ENCODE assay signal across 30 cellular contexts in genomic region chr10:128971324-128971723, GRCh38.
"Had no signal": no experiment of that assay in that cellular context is flagged by ENCODE, and none has a peak within 500 bp of the region (broad histone marks: within the 10 kb centered on the region; RNA-seq: fewer than 3 reads in every experiment).

No MANE protein-coding gene starts in this region.

- DNase-seq: activated B cell treated with CpG ODN at 0.5 μM for 24 hours; activated CD4-positive, alpha-beta memory T cell treated with anti-CD3 and anti-CD28 coated beads for 36 hours; activated CD4-positive, alpha-beta T cell treated with anti-CD3 and anti-CD28 coated beads for 4 hours; activated CD4-positive, alpha-beta T cell treated with anti-CD3 and anti-CD28 coated beads, Interleukin-2, amount 10 ng/mL, durations not matched to agents 24 days and 14 days; activated CD4-positive, alpha-beta T cell treated with anti-CD3 and anti-CD28 coated beads, Interleukin-2, amount 50 U/mL, for 1 hour; activated CD4-positive, alpha-beta T cell treated with anti-CD3 and anti-CD28 coated beads, Interleukin-2, amount 50 U/mL, for 4 hours; activated CD4-positive, CD25-positive, alpha-beta regulatory T cell treated with anti-CD3 and anti-CD28 coated beads, Interleukin-2, amount 50 U/mL, for 72 hours; activated CD8-positive, alpha-beta memory T cell treated with anti-CD3 and anti-CD28 coated beads, Interleukin-2, amount 50 U/mL, for 4 hours; activated CD8-positive, alpha-beta T cell treated with anti-CD3 and anti-CD28 coated beads for 36 hours; activated effector memory CD4-positive, alpha-beta T cell treated with anti-CD3 and anti-CD28 coated beads, Interleukin-2, amount 50 U/mL, for 16 hours; activated gamma-delta T cell treated with Interleukin-2 at 50 U/mL for 16 hours; activated naive CD4-positive, alpha-beta T cell; activated naive CD4-positive, alpha-beta T cell treated with anti-CD3 and anti-CD28 coated beads for 36 hours; activated naive CD4-positive, alpha-beta T cell treated with anti-CD3 and anti-CD28 coated beads, Interleukin-2, amount 50 U/mL, for 16 hours; activated naive CD8-positive, alpha-beta T cell treated with anti-CD3 and anti-CD28 coated beads for 36 hours; activated T-cell treated with anti-CD3 and anti-CD28 coated beads for 4 hours; activated T-cell treated with anti-CD3 and anti-CD28 coated beads, Interleukin-2, amount 50 U/mL, for 1 hour; activated T-cell treated with anti-CD3 and anti-CD28 coated beads, Interleukin-2, amount 50 U/mL, for 4 hours; activated T-cell treated with anti-CD3 and anti-CD28 coated beads, Interleukin-2, amount 50 U/mL, for 72 hours; amniotic stem cell; cerebellar nuclear complex; SW 1271; T-helper 1 cell; T-helper 9 cell had no signal

- H3K4me1 ChIP-seq: adrenal gland, ascending aorta had no signal

- ATAC-seq: activated CD8-positive, alpha-beta T cell treated with anti-CD3 and anti-CD28 coated beads for 36 hours; activated naive CD4-positive, alpha-beta T cell treated with anti-CD3 and anti-CD28 coated beads, Interleukin-2, amount 50 U/mL, for 72 hours; activated T-cell treated with anti-CD3 and anti-CD28 coated beads, Interleukin-2, amount 50 U/mL, for 4 hours; activated T-cell treated with anti-CD3 and anti-CD28 coated beads, Interleukin-2, amount 50 U/mL, for 72 hours; activated T-helper 17 cell treated with anti-CD3 and anti-CD28 coated beads, Interleukin-2, amount 50 U/mL, for 72 hours had no signal

- H3K9me3 ChIP-seq: adrenal gland, ascending aorta had no signal

- H3K36me3 ChIP-seq: adrenal gland, ascending aorta, cardiac muscle cell had no signal

- H3K27me3 ChIP-seq: adrenal gland, ascending aorta, cardiac muscle cell had no signal

- H3K4me3 ChIP-seq: adrenal gland, ascending aorta, cardiac muscle cell had no signal

- H3K27ac ChIP-seq: adrenal gland, ascending aorta, cardiac muscle cell, VCaP had no signal
